Comparison of ENCODE assay signal across 1 cellular context in genomic region chr3:52796411-52796810, GRCh38.
TF ChIP-seq lines count a peak whose summit lies in the region.

No MANE protein-coding gene starts in this region.

TF ChIP-seq in HepG2, 621 proteins besides CTCF, POLR2A, EP300 and RAD21:
- TF ChIP-seq PAF1 (CRISPR knock-in tag; IDR thresholded peaks at IDR 0.05) (peak; percentile 58; the same call in 1 of the 2 replicates), GLMP (CRISPR knock-in tag; IDR thresholded peaks at IDR 0.05; ENCODE audit: borderline replicate concordance) (no peak)
